ENCODE assay signal across 22 cellular contexts in genomic region chr10:92064506-92064905, GRCh38.
DNase-seq lines count a peak whose midpoint lies in the region; ATAC-seq, FAIRE-seq and TF ChIP-seq lines count a peak whose summit lies in the region.
"Had no signal": no experiment of that assay in that cellular context is flagged by ENCODE, and none has a peak within 500 bp of the region (broad histone marks: within the 10 kb centered on the region; RNA-seq: fewer than 3 reads in every experiment).

No MANE protein-coding gene starts in this region.

- no peaks in the 10 kb centered on the region; the same call in 1 of the 2 replicates for H3K36me3 ChIP-seq in IMR-90 (ENCODE audit: control insufficient read depth, insufficient read depth, low read length)
- H3K36me3 ChIP-seq in psoas muscle (ENCODE audit: insufficient read depth in 1 of 2, low read depth in 1 of 2), result peaks cover 0 to 4% of the 10 kb centered on the region in 2 donors

- H2BK120ac ChIP-seq in IMR-90 (ENCODE audit: low read depth, low read length), result no peak overlapping the region

- no peak overlapping the region for H3K14ac ChIP-seq in IMR-90 (replicated peaks; ENCODE audit: low read depth, low read length)

- ATAC-seq in IMR-90 (ENCODE audit: low read depth) (no peak), psoas muscle (peak in 3 of 4 donors; percentile 70 to 89 (median 72)), GM21367 (IDR thresholded peaks at IDR 0.05; ENCODE audit: unreplicated experiment) (no peak)
- ATAC-seq: CD8-positive, alpha-beta T cell had no signal

- no peak for TF ChIP-seq RAD21 in IMR-90 (IDR thresholded peaks at IDR 0.05; ENCODE audit: low read length)

- H3K56ac ChIP-seq in IMR-90 (ENCODE audit: extremely low read depth, insufficient read depth, low read length), result no peak overlapping the region

- no peak for TF ChIP-seq CTCF in IMR-90 (conservative IDR thresholded peaks at IDR 0.05; ENCODE audit: low read depth, low read length)
- no peak for TF ChIP-seq CTCF in psoas muscle (IDR thresholded peaks at IDR 0.05)

- H4K91ac ChIP-seq in IMR-90 (ENCODE audit: insufficient read depth, low read depth, low read length), result no peak overlapping the region

- H3K9ac ChIP-seq in IMR-90 (ENCODE audit: low read depth, low read length), result no peak overlapping the region
- H3K9ac ChIP-seq: KMS-11 had no signal

- no peak for FAIRE-seq in RCC 7860 (lab: Jason Lieb, UNC)
- FAIRE-seq: A549, GM12892 had no signal

- intact Hi-C loops in IMR-90 (cut with micrococcal nuclease), result no loop called here
- intact Hi-C loops in psoas muscle (cut with DNase I), result no loop called here

- no peaks in the 10 kb centered on the region for H4K20me1 ChIP-seq in IMR-90 (ENCODE audit: insufficient read depth, low read length)

- H3K4me1 ChIP-seq in IMR-90 (ENCODE audit: control insufficient read depth, insufficient read depth, low read length) (peaks cover 5% of the 10 kb centered on the region; the same call in 1 of the 2 replicates), psoas muscle (peaks cover 3% of the 10 kb centered on the region)
- H3K4me1 ChIP-seq: A549, Caco-2 had no signal

- H4K8ac ChIP-seq in IMR-90 (ENCODE audit: low read depth in 2 of 2, low read length in 2 of 2), result no peak overlapping the region

- no peak for TF ChIP-seq POLR2A in IMR-90 (IDR thresholded peaks at IDR 0.05; ENCODE audit: low read depth, low read length)

- in situ Hi-C loops in IMR-90 (cut with MboI; ENCODE audit: low sequenced_read_pairs), result no loop called here

- POLR2A ChIA-PET in IMR-90 (lab: Charles Lee; ENCODE audit: unreplicated experiment), result no interaction called here

- no TSS peak for BruUV-seq in IMR-90 (replicated peaks; lab: Mats Ljungman, UMichigan)

- H3K18ac ChIP-seq in IMR-90 (ENCODE audit: low read depth, low read length), result no peak overlapping the region

- H2AK9ac ChIP-seq in IMR-90 (replicated peaks; ENCODE audit: low read depth, low read length, poor library complexity), result no peak overlapping the region

- dilution Hi-C loops in IMR-90 (cut with HindIII; ENCODE audit: low sequenced_read_pairs, unreplicated experiment), result no loop called here

- H3K27ac ChIP-seq in IMR-90 (ENCODE audit: insufficient read depth, low read length) (no peak overlapping the region), psoas muscle (peak overlapping the region; percentile 9)
- H3K27ac ChIP-seq: A549, KMS-11, RWPE1 had no signal

- DNase-seq in ELR (ENCODE audit: low read depth) (peak; percentile 40), IMR-90 (peak; percentile 48), iris pigment epithelial cell (ENCODE audit: low read depth) (peak; percentile 29), psoas muscle (no peak), RCC 7860 (ENCODE audit: low spot score) (no peak)
- DNase-seq in activated CD4-positive, CD25-positive, alpha-beta regulatory T cell (lab: John Stamatoyannopoulos, UW), result no peak
- DNase-seq: C1 segment of cervical spinal cord; Caco-2; CD8-positive, alpha-beta T cell; H7; MM.1S; NCI-H1694; NCI-H2081; NCI-H2227 treated with DMSO at 0.1 percent for 48 hours; NCI-H510A; NCI-H69; SHP77 had no signal

- H3K4ac ChIP-seq in IMR-90 (ENCODE audit: low read depth, low read length), result no peak overlapping the region

- no peak overlapping the region for H2AFZ ChIP-seq in IMR-90 (replicated peaks; ENCODE audit: low read length, poor library complexity)

- no peak overlapping the region for H2BK15ac ChIP-seq in IMR-90 (ENCODE audit: low read depth, low read length)

- no peak overlapping the region for H3K23ac ChIP-seq in IMR-90 (ENCODE audit: low read depth, low read length)

- H3K9me3 ChIP-seq in IMR-90 (ENCODE audit: control insufficient read depth, insufficient read depth, low read length) (no peaks in the 10 kb centered on the region), psoas muscle (no peaks in the 10 kb centered on the region)
- H3K9me3 ChIP-seq: A549, Caco-2 had no signal

- WGBS in IMR-90 (ENCODE audit: extremely low coverage in 2 of 2, insufficient read length in 1 of 2), 2 experiments, result no CpG with 5 or more reads among the region's 2 CpGs
- WGBS in psoas muscle, 3 donors, result 79 to 91% (median 84%) methylated on average over 2 of the region's 2 CpGs

- no peak overlapping the region for H3K4me2 ChIP-seq in IMR-90 (ENCODE audit: low read depth, low read length)
- H3K4me2 ChIP-seq: A549, KMS-11 had no signal

- no peak overlapping the region for H4K5ac ChIP-seq in IMR-90 (ENCODE audit: low read depth, low read length)

- CTCF ChIA-PET in IMR-90 (lab: Yijun Ruan, JAX), result no interaction called here

- H3K79me1 ChIP-seq in IMR-90 (ENCODE audit: low read depth in 1 of 2, low read length in 2 of 2), result no peaks in the 10 kb centered on the region

- H2BK20ac ChIP-seq in IMR-90 (ENCODE audit: low read depth, low read length), result no peak overlapping the region

- no peak overlapping the region for H2BK5ac ChIP-seq in IMR-90 (ENCODE audit: low read depth, low read length, poor library complexity, severe bottlenecking)

- peaks cover 3% of the 10 kb centered on the region; the same call in 1 of the 2 replicates for H3K9me1 ChIP-seq in IMR-90 (ENCODE audit: insufficient read depth, low read length)

- no peaks in the 10 kb centered on the region for H3K27me3 ChIP-seq in IMR-90 (ENCODE audit: control insufficient read depth, insufficient read depth, low read length)
- H3K27me3 ChIP-seq in psoas muscle (ENCODE audit: insufficient read depth in 3 of 3, low read length in 2 of 3), result no peaks in the 10 kb centered on the region

- no peak overlapping the region for H2AK5ac ChIP-seq in IMR-90 (ENCODE audit: low read depth, low read length)

- H3K4me3 ChIP-seq in IMR-90 (ENCODE audit: insufficient read depth, low read depth, low read length) (no peak overlapping the region), psoas muscle (no peak overlapping the region)
- H3K4me3 ChIP-seq: A549 had no signal

TF ChIP-seq in IMR-90, 13 proteins besides CTCF, POLR2A, EP300 and RAD21:
- no peak for TF ChIP-seq SMC3 (IDR thresholded peaks at IDR 0.05; ENCODE audit: low read depth, low read length)

Comparison
In these comparisons a context has a peak if more than half of its experiments do, and no peak if none do; other contexts are left out.
1. DNase-seq: peak in ELR (single experiment), IMR-90 (single experiment) and iris pigment epithelial cell (single experiment); none in psoas muscle (0 of 2), RCC 7860 (single experiment) and activated CD4-positive, CD25-positive, alpha-beta regulatory T cell (0 of 4).
2. ATAC-seq: peak in psoas muscle (3 of 4); none in IMR-90 (single experiment) and GM21367 (single experiment).